Comparison of ENCODE assay signal across 2 cellular contexts in the genomic region with DNA sequence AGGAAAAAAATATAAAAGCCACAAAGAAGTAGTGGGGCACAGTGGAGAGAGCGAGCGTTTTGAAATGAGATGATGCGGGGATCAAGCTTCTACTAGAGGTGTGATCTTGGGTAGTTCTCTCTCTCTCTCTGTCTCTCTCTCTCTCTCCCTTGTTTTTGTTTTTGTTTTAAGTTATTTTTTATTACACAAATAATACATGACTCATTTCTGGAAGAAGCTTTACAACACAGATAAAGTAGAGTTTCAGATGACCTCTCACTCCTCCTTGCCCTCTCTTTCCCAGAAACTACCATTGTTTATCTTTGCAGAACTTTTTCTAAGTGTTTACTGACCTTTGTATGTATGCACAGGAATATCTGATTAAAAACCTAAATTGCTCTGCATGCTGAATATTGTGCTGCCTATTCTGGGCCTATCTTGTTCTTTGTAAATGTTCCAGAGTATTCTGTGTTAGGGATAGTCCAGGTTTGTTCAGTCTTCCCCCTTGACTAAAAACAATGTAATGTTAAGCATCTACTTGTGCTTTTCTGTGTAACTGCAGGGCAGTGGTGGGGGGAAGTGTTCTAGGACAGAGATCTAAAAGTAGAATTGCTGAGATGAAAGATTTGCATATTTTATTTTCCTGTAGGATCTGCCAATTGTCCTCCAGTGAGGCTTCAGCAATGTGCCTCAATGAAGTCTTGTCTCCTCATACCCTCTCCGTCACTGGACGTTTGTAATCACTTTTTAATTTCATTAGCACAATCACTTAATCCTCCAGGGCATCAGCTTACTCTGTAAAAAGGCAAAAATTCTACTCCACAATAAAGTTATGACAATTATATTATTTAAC.
TF ChIP-seq lines count a peak whose summit lies in the region.

No MANE protein-coding gene starts in this region.

TF ChIP-seq in HepG2, 621 proteins besides CTCF, POLR2A, EP300 and RAD21:
- TF ChIP-seq, protein P1, sequence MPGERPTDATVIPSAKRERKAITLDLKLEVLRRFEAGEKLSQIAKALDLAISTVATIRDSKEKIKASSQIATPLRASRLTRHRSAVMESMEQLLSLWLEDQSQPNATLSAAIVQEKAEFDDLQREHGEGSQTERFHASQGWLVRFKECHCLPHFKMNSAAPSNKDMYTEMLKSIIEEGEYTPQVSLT (CRISPR knock-in tag; IDR thresholded peaks at IDR 0.05; ENCODE audit: borderline replicate concordance, low read depth): no peak
- no peak for TF ChIP-seq ZNF382 (CRISPR knock-in tag; IDR thresholded peaks at IDR 0.05; ENCODE audit: borderline replicate concordance)
TF ChIP-seq in HepG2: peak in this region for 0.

TF ChIP-seq in endothelial cell of umbilical vein, 7 proteins besides CTCF, POLR2A, EP300 and RAD21:
- no peak for TF ChIP-seq GATA2 (IDR thresholded peaks at IDR 0.05; ENCODE audit: insufficient read depth, insufficient read length, low read depth, low read length)
- TF ChIP-seq POLR2AphosphoS5 (IDR thresholded peaks at IDR 0.05; ENCODE audit: insufficient read depth, low read depth, low read length): no peak
- no peak for TF ChIP-seq MYC (IDR thresholded peaks at IDR 0.05; ENCODE audit: low read depth, low read length)
